8 cellular contexts compared by ENCODE assay signal in genomic region chr11:84884836-84885235, GRCh38.
"Had no signal": no experiment of that assay in that cellular context is flagged by ENCODE, and none has a peak within 500 bp of the region (broad histone marks: within the 10 kb centered on the region; RNA-seq: fewer than 3 reads in every experiment).

No MANE protein-coding gene starts in this region.

- H2AFZ ChIP-seq: GM23338 had no signal

- DNase-seq: H7, HFFc6, KG1 had no signal

- FAIRE-seq: HTR-8/SVneo, K562 had no signal

- H3K4me3 Mint-ChIP-seq: GM23338, HFFc6 had no signal

- H3K9me3 ChIP-seq: HAP-1 had no signal

- H3K36me3 ChIP-seq: HAP-1 had no signal

- H3K9me3 Mint-ChIP-seq: GM23338, HFFc6 had no signal

- H3K4me3 ChIP-seq: GM23338, HAP-1, K562 had no signal

- H3K4me2 ChIP-seq: GM23338 had no signal

- H3K27ac Mint-ChIP-seq: GM23338, HFFc6 had no signal

- ATAC-seq: GM23338, HCT116, K562 had no signal

- H3K4me1 Mint-ChIP-seq: GM23338 had no signal
